In the genomic region with DNA sequence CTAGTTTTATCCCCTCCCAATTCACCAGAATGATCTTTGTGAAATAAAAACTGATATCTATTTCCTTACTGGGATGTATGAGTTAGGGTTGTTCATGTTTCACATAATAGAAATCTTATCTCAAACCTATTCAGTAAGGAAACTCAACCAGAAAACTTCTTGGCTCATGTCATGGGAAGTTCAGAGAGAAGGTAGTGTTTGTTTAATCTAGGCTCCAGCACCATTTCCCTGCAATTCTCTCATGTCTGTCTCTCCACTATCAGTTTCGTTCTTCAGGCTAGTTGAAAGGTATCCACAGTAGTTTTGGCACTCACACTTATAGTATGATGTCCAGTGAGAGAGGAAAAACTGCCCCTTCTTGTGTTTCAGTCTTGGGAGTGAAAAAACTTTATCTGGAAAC, we compare ENCODE assay signal across 15 cellular contexts. TPM values are rescaled to one million over a fixed set of nuclear protein-coding genes. Genes with fewer than 3 reads are reported as not detected.
A peak's percentile ranks its signal among the peaks of the same experiment; 100 is the strongest.
DNase-seq lines count a peak whose midpoint lies in the region; ATAC-seq and TF ChIP-seq lines count a peak whose summit lies in the region.
"Had no signal": no experiment of that assay in that cellular context is flagged by ENCODE, and none has a peak within 500 bp of the region (broad histone marks: within the 10 kb centered on the region; RNA-seq: fewer than 3 reads in every experiment).

No MANE protein-coding gene starts in this region.

- no peak for ATAC-seq in GM18907 (IDR thresholded peaks at IDR 0.05; ENCODE audit: unreplicated experiment)
- ATAC-seq: GM12878 had no signal

- H3K9me3 Mint-ChIP-seq in HFFc6 = no peaks in the 10 kb centered on the region

- no peak overlapping the region for H3K27ac Mint-ChIP-seq in HFFc6
- H3K27ac Mint-ChIP-seq: CD4-positive, alpha-beta memory T cell; IgD-negative memory B cell had no signal

- H3K27me3 Mint-ChIP-seq in HFFc6 (ENCODE audit: insufficient read depth) = peaks cover 12% of the 10 kb centered on the region
- H3K27me3 Mint-ChIP-seq: IgD-negative memory B cell had no signal

- no peaks in the 10 kb centered on the region for H3K36me3 Mint-ChIP-seq in HFFc6 (ENCODE audit: low read depth)
- H3K36me3 Mint-ChIP-seq: CD4-positive, alpha-beta memory T cell; IgD-negative memory B cell had no signal

- no peak overlapping the region for H3K4me3 ChIP-seq in fibroblast of the aortic adventitia (ENCODE audit: low read depth, low read length)
- H3K4me3 ChIP-seq: GM12878, HAP-1 had no signal

- DNase-seq in NCI-H2196 (lab: John Stamatoyannopoulos, UW; ENCODE audit: unreplicated experiment) (peak; percentile 39), astrocyte of the hippocampus (ENCODE audit: low read depth, low spot score) (peak; percentile 50), fibroblast of the aortic adventitia (ENCODE audit: low read depth) (peak; percentile 43), HFFc6 (no peak), NCI-H1417 (lab: John Stamatoyannopoulos, UW) (no peak)
- DNase-seq in effector CD4-positive, alpha-beta T cell = no peak
- DNase-seq: BE2C; CD4-positive, alpha-beta memory T cell; DMS79; GOT3 had no signal

- TF ChIP-seq CTCF in fibroblast of the aortic adventitia (IDR thresholded peaks at IDR 0.05; ENCODE audit: insufficient read depth, low read length) = no peak
- no peak for TF ChIP-seq CTCF in HFFc6 (IDR thresholded peaks at IDR 0.05)

- H3K4me1 Mint-ChIP-seq in HFFc6 (ENCODE audit: low read depth) = no peaks in the 10 kb centered on the region
- H3K4me1 Mint-ChIP-seq: IgD-negative memory B cell had no signal

- H3K4me3 Mint-ChIP-seq in HFFc6 = no peak overlapping the region
- H3K4me3 Mint-ChIP-seq: CD4-positive, alpha-beta memory T cell; IgD-negative memory B cell had no signal

RNA-seq across cellular contexts. Expression of gene UHMK1, which starts 34.6 kb away (rescaled TPM):
- 46.7 and 74.3 TPM in 2 replicates for total RNA-seq in fibroblast of the aortic adventitia (ENCODE audit: low replicate concordance)
- 100 to 1,000 TPM in 4 of 6 experiments, 10 to 100 TPM in 2; 97.6 to 121 (median 105) TPM for total RNA-seq in HFFc6 (2021; fragmentation: NEBNext Ultra II Directional; extraction: Animal tissue kit (Norgen Biotek cat#: 25700))

RNA-seq across cellular contexts. Expression of gene SH2D1B, which starts 51.1 kb away (rescaled TPM):
- total RNA-seq in fibroblast of the aortic adventitia (ENCODE audit: low replicate concordance) = under 0.01 TPM in 1 of 2 replicates, not detected in the other
- total RNA-seq in HFFc6 (2021; fragmentation: NEBNext Ultra II Directional; extraction: Animal tissue kit (Norgen Biotek cat#: 25700)) = not detected
- total RNA-seq: CD4-positive, alpha-beta memory T cell; G401; GM12878 had no signal

Comparison
In these comparisons a context has a peak if more than half of its experiments do, and no peak if none do; other contexts are left out.
1. DNase-seq: peak in NCI-H2196 (single experiment), astrocyte of the hippocampus (single experiment) and fibroblast of the aortic adventitia (single experiment); none in HFFc6 (single experiment), NCI-H1417 (0 of 3) and effector CD4-positive, alpha-beta T cell (single experiment).